ENCODE assay signal across 32 cellular contexts in genomic region chr2:166614027-166614426, GRCh38.
A peak's percentile ranks its signal among the peaks of the same experiment; 100 is the strongest.
DNase-seq lines count a peak whose midpoint lies in the region; TF ChIP-seq lines count a peak whose summit lies in the region.
"Had no signal": no experiment of that assay in that cellular context is flagged by ENCODE, and none has a peak within 500 bp of the region (broad histone marks: within the 10 kb centered on the region; RNA-seq: fewer than 3 reads in every experiment).

No MANE protein-coding gene starts in this region.

- H3K36me3 Mint-ChIP-seq in type B pancreatic cell: no peaks in the 10 kb centered on the region
- H3K36me3 Mint-ChIP-seq: activated naive CD4-positive, alpha-beta T cell treated with anti-CD3 and anti-CD28 coated beads, Interleukin-2, amount 50 U/mL, for 24 hours; brain; stimulated activated memory B cell treated with anti-CD40 and anti-IgM and Interleukin-4, amounts not matched to agents 10 μg/mL and 1 μg/mL and 100 μg/mL, for 72 hours had no signal

- peak overlapping the region; percentile 6 for H3K4me3 Mint-ChIP-seq in type B pancreatic cell
- H3K4me3 Mint-ChIP-seq: activated naive CD4-positive, alpha-beta T cell treated with anti-CD3 and anti-CD28 coated beads, Interleukin-2, amount 50 U/mL, for 24 hours; brain; natural killer cell treated with Interleukin-12 subunit alpha and Interleukin-12 subunit beta and Interleukin-15 and Interleukin-18, amount 100 ng/mL, for 72 hours; stimulated activated memory B cell treated with anti-CD40 and anti-IgM and Interleukin-4, amounts not matched to agents 10 μg/mL and 1 μg/mL and 100 μg/mL, for 72 hours had no signal

- 40% methylated on average over 4 of the region's 4 CpGs for WGBS in hepatocyte (ENCODE audit: low lambda C conversion rate, missing lambda C conversion rate)

- H3K27ac ChIP-seq in hepatocyte (no peak overlapping the region), dorsolateral prefrontal cortex (no peak overlapping the region)
- H3K27ac ChIP-seq: C4-2B, gastrocnemius medialis, RWPE1, SJSA1, skin epidermis, upper lobe of left lung, VCaP had no signal

- intact Hi-C loops in dorsolateral prefrontal cortex (cut with DNase I): no loop called here

- peak overlapping the region; percentile 3 for H3K4me2 ChIP-seq in hepatocyte

- no peaks in the 10 kb centered on the region for H3K9me2 ChIP-seq in hepatocyte (replicated peaks; ENCODE audit: insufficient read depth)

- H3K4me1 Mint-ChIP-seq in type B pancreatic cell (ENCODE audit: unreplicated experiment): peaks cover 20% of the 10 kb centered on the region

- H3K4me3 ChIP-seq in hepatocyte: no peak overlapping the region
- H3K4me3 ChIP-seq in dorsolateral prefrontal cortex: no peak overlapping the region
- H3K4me3 ChIP-seq: gastrocnemius medialis, SJSA1, skin epidermis, upper lobe of left lung had no signal

- DNase-seq in NCI-H1417 (lab: John Stamatoyannopoulos, UW) (peak in 2 of 3 experiments; percentile 10 to 73), NCI-H1417 treated with DMSO at 0.1 percent for 48 hours (lab: John Stamatoyannopoulos, UW) (no peak), NCI-H2029 treated with DMSO at 0.1 percent for 48 hours (lab: John Stamatoyannopoulos, UW) (peak; percentile 43), hepatocyte (ENCODE audit: low spot score) (no peak), type B pancreatic cell (ENCODE audit: extremely low spot score, unreplicated experiment) (no peak), dorsolateral prefrontal cortex (no peak), H4 (ENCODE audit: low spot score) (no peak), SKM-1 treated with dmso at 0.1 percent for 144 hours (lab: John Stamatoyannopoulos, UW; ENCODE audit: unreplicated experiment) (no peak)
- DNase-seq: 8988T; activated CD4-positive, alpha-beta T cell treated with anti-CD3 and anti-CD28 coated beads for 48 hours; amniotic stem cell; Calu3; EL; gastrocnemius medialis; HCEC 1CT; hippocampal formation; left cardiac atrium; mammary epithelial cell; NCI-H226; substantia nigra; T1000; upper lobe of left lung had no signal

- H3K27me3 Mint-ChIP-seq in type B pancreatic cell: peaks cover 4% of the 10 kb centered on the region
- H3K27me3 Mint-ChIP-seq: brain had no signal

- peaks cover 3% of the 10 kb centered on the region for H3K4me1 ChIP-seq in hepatocyte (ENCODE audit: insufficient read depth)
- H3K4me1 ChIP-seq: gastrocnemius medialis, SJSA1, upper lobe of left lung had no signal

- no peak overlapping the region for H2AFZ ChIP-seq in hepatocyte

- H3K79me2 ChIP-seq in hepatocyte: no peaks in the 10 kb centered on the region

- TF ChIP-seq CTCF in hepatocyte (IDR thresholded peaks at IDR 0.05; ENCODE audit: poor library complexity): no peak
- no peak for TF ChIP-seq CTCF in type B pancreatic cell (conservative IDR thresholded peaks at IDR 0.05)
- TF ChIP-seq CTCF in dorsolateral prefrontal cortex (IDR thresholded peaks at IDR 0.05 in 54 of 56, conservative IDR thresholded peaks at IDR 0.05 in 2 of 56; ENCODE audit: low read depth in 1 of 56, partially characterized antibody in 56 of 56): no peak

- no peaks in the 10 kb centered on the region for H3K27me3 ChIP-seq in hepatocyte
- H3K27me3 ChIP-seq in dorsolateral prefrontal cortex: peaks cover 0 to 14% (median 0%) of the 10 kb centered on the region in 45 donors
- H3K27me3 ChIP-seq: gastrocnemius medialis, SJSA1, upper lobe of left lung had no signal

- no peaks in the 10 kb centered on the region for H4K20me1 ChIP-seq in hepatocyte (ENCODE audit: insufficient read depth, poor library complexity, severe bottlenecking)

- H3K9me3 ChIP-seq in hepatocyte (ENCODE audit: low read depth): no peaks in the 10 kb centered on the region
- H3K9me3 ChIP-seq: gastrocnemius medialis, SJSA1 had no signal

- H3K27ac Mint-ChIP-seq in type B pancreatic cell: peak overlapping the region; percentile 61
- H3K27ac Mint-ChIP-seq: activated naive CD4-positive, alpha-beta T cell treated with anti-CD3 and anti-CD28 coated beads, Interleukin-2, amount 50 U/mL, for 24 hours; activated T-helper 2 cell treated with anti-CD3 and anti-CD28 coated beads, Interferon-gamma antibody, Interleukin-2, Interleukin-4, amounts not matched to agents 10 μg/mL and 5 μg/mL and 100 μg/mL, durations not matched to agents 14 hours and 24 hours and 36 hours; brain; natural killer cell treated with Interleukin-12 subunit alpha and Interleukin-12 subunit beta and Interleukin-15 and Interleukin-18, amount 100 ng/mL, for 72 hours; stimulated activated memory B cell treated with anti-CD40 and anti-IgM and Interleukin-4, amounts not matched to agents 10 μg/mL and 1 μg/mL and 100 μg/mL, for 72 hours had no signal

- peaks cover 5% of the 10 kb centered on the region for H3K9me3 Mint-ChIP-seq in type B pancreatic cell
- H3K9me3 Mint-ChIP-seq: activated naive CD4-positive, alpha-beta T cell treated with anti-CD3 and anti-CD28 coated beads, Interleukin-2, amount 50 U/mL, for 24 hours; activated T-helper 2 cell treated with anti-CD3 and anti-CD28 coated beads, Interferon-gamma antibody, Interleukin-2, Interleukin-4, amounts not matched to agents 10 μg/mL and 5 μg/mL and 100 μg/mL, durations not matched to agents 14 hours and 24 hours and 36 hours had no signal

- H3K36me3 ChIP-seq in hepatocyte (replicated peaks; ENCODE audit: insufficient read depth, low read depth): no peaks in the 10 kb centered on the region
- H3K36me3 ChIP-seq: gastrocnemius medialis, SJSA1, upper lobe of left lung had no signal

Comparison
In these comparisons a context has a peak if more than half of its experiments do, and no peak if none do; other contexts are left out.
1. DNase-seq: peak in NCI-H1417 (2 of 3) and NCI-H2029 treated with DMSO at 0.1 percent for 48 hours (single experiment); none in NCI-H1417 treated with DMSO at 0.1 percent for 48 hours (single experiment), hepatocyte (single experiment), type B pancreatic cell (single experiment), dorsolateral prefrontal cortex (0 of 10), H4 (single experiment) and SKM-1 treated with dmso at 0.1 percent for 144 hours (single experiment).